In the genomic region with DNA sequence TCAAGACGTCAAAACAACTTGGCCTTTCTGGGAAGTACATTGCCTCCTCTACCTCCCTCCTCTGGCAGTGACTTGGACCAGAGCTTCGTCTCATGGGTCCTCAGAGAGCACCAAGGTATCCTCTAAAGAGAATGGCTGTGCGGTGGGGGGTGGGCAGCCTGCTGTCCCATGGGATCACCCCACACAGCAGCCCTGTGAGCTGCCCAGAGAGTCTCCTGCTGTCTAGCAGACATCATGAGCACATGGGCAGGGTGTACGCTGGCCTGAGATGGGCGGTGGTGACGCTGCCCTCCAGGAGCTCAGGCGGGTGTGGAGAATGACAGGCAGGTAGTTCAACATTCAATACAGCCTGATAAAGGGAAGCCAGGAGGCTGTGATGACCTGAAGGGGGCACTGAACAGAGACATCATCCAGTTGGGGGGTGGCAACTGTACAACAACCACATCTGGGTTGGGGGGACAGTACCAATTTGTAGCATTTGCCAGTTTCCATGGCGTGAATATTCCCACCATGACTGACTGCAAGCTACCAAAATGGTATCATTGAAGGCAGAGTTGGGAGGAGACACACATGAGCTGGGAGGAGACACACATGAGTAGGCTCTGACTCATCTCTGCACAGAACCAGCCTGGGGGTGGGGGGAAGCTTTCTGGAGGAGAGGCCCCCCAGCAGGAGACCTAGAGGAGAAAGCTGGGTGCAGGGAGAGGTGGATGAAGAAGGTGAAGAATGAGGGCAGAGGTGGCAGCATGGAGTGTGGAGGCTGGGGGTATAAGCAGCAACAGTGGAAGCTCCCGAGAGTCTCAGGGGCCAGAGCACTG, we compare ENCODE assay signal across 25 cellular contexts. TPM values are rescaled to one million over a fixed set of nuclear protein-coding genes. Genes with fewer than 3 reads are reported as not detected.
"Had no signal": no experiment of that assay in that cellular context is flagged by ENCODE, and none has a peak within 500 bp of the region (broad histone marks: within the 10 kb centered on the region; RNA-seq: fewer than 3 reads in every experiment).

No MANE protein-coding gene starts in this region.

- H3K4me1 Mint-ChIP-seq: activated naive CD8-positive, alpha-beta T cell treated with anti-CD3 and anti-CD28 coated beads for 36 hours; immature natural killer cell had no signal

- H3K27me3 ChIP-seq: colonic mucosa, upper lobe of left lung had no signal

- ATAC-seq: activated CD8-positive, alpha-beta T cell treated with anti-CD3 and anti-CD28 coated beads for 36 hours; activated T-cell treated with anti-CD3 and anti-CD28 coated beads, Interleukin-2, amount 50 U/mL, for 72 hours; body of pancreas; left cardiac atrium; lower lobe of right lung; stimulated activated naive CD8-positive, alpha-beta T cell treated with anti-CD3 and anti-CD28 coated beads, Interleukin-15, Interleukin-2, amounts not matched to agents 100 U/mL and 50 U/mL, for 24 hours had no signal

- H3K36me3 ChIP-seq: colonic mucosa, lower lobe of right lung, suprapubic skin, upper lobe of left lung had no signal

- H2AFZ ChIP-seq: parathyroid adenoma had no signal

- DNase-seq: activated CD4-positive, alpha-beta T cell treated with anti-CD3 and anti-CD28 coated beads for 4 hours; activated CD8-positive, alpha-beta memory T cell treated with anti-CD3 and anti-CD28 coated beads, Interleukin-2, amount 50 U/mL, for 4 hours; activated CD8-positive, alpha-beta T cell treated with anti-CD3 and anti-CD28 coated beads for 36 hours; activated naive CD8-positive, alpha-beta T cell treated with anti-CD3 and anti-CD28 coated beads for 36 hours; activated T-cell treated with anti-CD3 and anti-CD28 coated beads, Interleukin-2, amount 50 U/mL, for 72 hours; amygdala; body of pancreas; central memory CD4-positive, alpha-beta T cell; colonic mucosa; effector CD4-positive, alpha-beta T cell; foreskin fibroblast; immature natural killer cell; left cardiac atrium; lower lobe of right lung; midbrain; retina; stimulated activated CD4-positive, alpha-beta T cell treated with anti-CD3 and anti-CD28 coated beads, Interleukin-15, amount 100 ng/mL, for 24 hours; stimulated activated CD4-positive, alpha-beta T cell treated with anti-CD3 and anti-CD28 coated beads, Interleukin-4, amount 100 ng/mL, for 24 hours; stimulated activated CD8-positive, alpha-beta memory T cell treated with anti-CD3 and anti-CD28 coated beads, Interleukin-4, amount 100 ng/mL, for 48 hours; stimulated activated naive CD8-positive, alpha-beta T cell treated with anti-CD3 and anti-CD28 coated beads, Interleukin-15, Interleukin-2, amounts not matched to agents 100 U/mL and 50 U/mL, for 24 hours; upper lobe of left lung had no signal

- H3K9ac ChIP-seq: parathyroid adenoma had no signal

- H3K4me3 ChIP-seq: body of pancreas, colonic mucosa, lower lobe of right lung, skin epidermis, suprapubic skin, upper lobe of left lung had no signal

- H3K9me3 ChIP-seq: colonic mucosa, suprapubic skin had no signal

- H3K4me3 Mint-ChIP-seq: activated CD8-positive, alpha-beta T cell treated with anti-CD3 and anti-CD28 coated beads for 36 hours; activated naive CD8-positive, alpha-beta T cell treated with anti-CD3 and anti-CD28 coated beads for 36 hours; activated T-cell treated with anti-CD3 and anti-CD28 coated beads, Interleukin-2, amount 50 U/mL, for 72 hours; immature natural killer cell had no signal

- H3K36me3 Mint-ChIP-seq: activated naive CD8-positive, alpha-beta T cell treated with anti-CD3 and anti-CD28 coated beads for 36 hours had no signal

- H3K27ac ChIP-seq: body of pancreas, colonic mucosa, lower lobe of right lung, parathyroid adenoma, skin epidermis, suprapubic skin, upper lobe of left lung, VCaP had no signal

- H3K79me2 ChIP-seq: parathyroid adenoma had no signal

- H3K27ac Mint-ChIP-seq: activated CD8-positive, alpha-beta T cell treated with anti-CD3 and anti-CD28 coated beads for 36 hours; activated naive CD8-positive, alpha-beta T cell treated with anti-CD3 and anti-CD28 coated beads for 36 hours; activated T-cell treated with anti-CD3 and anti-CD28 coated beads, Interleukin-2, amount 50 U/mL, for 72 hours; immature natural killer cell had no signal

- H3K4me1 ChIP-seq: body of pancreas, colonic mucosa, lower lobe of right lung, parathyroid adenoma, suprapubic skin, upper lobe of left lung had no signal

RNA-seq across cellular contexts. Expression of a gene that starts 35.9 kb away (rescaled TPM):
- total RNA-seq: activated naive CD8-positive, alpha-beta T cell treated with anti-CD3 and anti-CD28 coated beads for 36 hours; suprapubic skin had no signal
